25 cellular contexts compared by ENCODE assay signal in genomic region chr1:20775700-20776099, GRCh38. TPM values are rescaled to one million over a fixed set of nuclear protein-coding genes. Genes with fewer than 3 reads are reported as not detected.
"Had no signal": no experiment of that assay in that cellular context is flagged by ENCODE, and none has a peak within 500 bp of the region (broad histone marks: within the 10 kb centered on the region; RNA-seq: fewer than 3 reads in every experiment).

No MANE protein-coding gene starts in this region.

- H3K9me3 Mint-ChIP-seq: activated B cell treated with CpG ODN at 0.5 μM for 24 hours; activated naive CD8-positive, alpha-beta T cell treated with anti-CD3 and anti-CD28 coated beads for 36 hours; activated T-helper 1 cell treated with anti-CD3 and anti-CD28 coated beads, Interleukin-12 subunit alpha, Interleukin-12 subunit beta, Interleukin-2, Interleukin-4 antibody, amounts not matched to agents 30 ng/mL and 10 ng/mL and 1 ng/mL, durations not matched to agents 14 hours and 24 hours and 36 hours; T-cell had no signal

- H3K27me3 Mint-ChIP-seq: activated B cell treated with CpG ODN at 0.5 μM for 24 hours; activated naive CD8-positive, alpha-beta T cell treated with anti-CD3 and anti-CD28 coated beads for 36 hours; T-cell had no signal

- ATAC-seq: Panc1, Right ventricle myocardium inferior, T-cell had no signal

- H3K27ac ChIP-seq: SK-N-MC had no signal

- H3K27ac Mint-ChIP-seq: activated B cell treated with CpG ODN at 0.5 μM for 24 hours; activated naive CD8-positive, alpha-beta T cell treated with anti-CD3 and anti-CD28 coated beads for 36 hours; activated T-helper 1 cell treated with anti-CD3 and anti-CD28 coated beads, Interleukin-12 subunit alpha, Interleukin-12 subunit beta, Interleukin-2, Interleukin-4 antibody, amounts not matched to agents 30 ng/mL and 10 ng/mL and 1 ng/mL, durations not matched to agents 14 hours and 24 hours and 36 hours; T-cell had no signal

- DNase-seq: activated B cell treated with CpG ODN at 0.5 μM for 24 hours; activated CD4-positive, alpha-beta T cell treated with anti-CD3 and anti-CD28 coated beads for 4 hours; activated CD8-positive, alpha-beta memory T cell treated with anti-CD3 and anti-CD28 coated beads for 24 hours; activated effector memory CD4-positive, alpha-beta T cell treated with anti-CD3 and anti-CD28 coated beads, Interleukin-2, amount 50 U/mL, for 16 hours; activated naive CD4-positive, alpha-beta T cell treated with Interleukin-2 at 50 U/mL for 16 hours; activated naive CD8-positive, alpha-beta T cell treated with anti-CD3 and anti-CD28 coated beads for 36 hours; cerebellar nuclear complex; KG1; NCI-H1105 treated with DMSO at 0.1 percent for 48 hours; NCI-H1436 treated with DMSO at 0.1 percent for 48 hours; NCI-H187; NCI-H2081; NCI-H510A treated with DMSO at 0.1 percent for 48 hours; NCI-H69; NK-92 treated with Interleukin-12 subunit alpha and Interleukin-12 subunit beta, amount 100 ng/mL, for 24 hours; OCI-M1; RPMI8226; T-cell; T1000 had no signal

- H3K4me3 ChIP-seq: SK-N-MC had no signal

- FAIRE-seq: TTC549 had no signal

- H3K4me3 Mint-ChIP-seq: activated B cell treated with CpG ODN at 0.5 μM for 24 hours; activated naive CD8-positive, alpha-beta T cell treated with anti-CD3 and anti-CD28 coated beads for 36 hours; activated T-helper 1 cell treated with anti-CD3 and anti-CD28 coated beads, Interleukin-12 subunit alpha, Interleukin-12 subunit beta, Interleukin-2, Interleukin-4 antibody, amounts not matched to agents 30 ng/mL and 10 ng/mL and 1 ng/mL, durations not matched to agents 14 hours and 24 hours and 36 hours; T-cell had no signal

RNA-seq across cellular contexts. Expression of gene SH2D5, which starts 43.2 kb away (rescaled TPM):
- total RNA-seq: cardiac septum, Right ventricle myocardium inferior had no signal

RNA-seq across cellular contexts. Expression of gene KIF17, which starts 57.9 kb away (rescaled TPM):
- total RNA-seq: activated B cell treated with CpG ODN at 0.5 μM for 24 hours; activated T-helper 1 cell treated with anti-CD3 and anti-CD28 coated beads, Interleukin-12 subunit alpha, Interleukin-12 subunit beta, Interleukin-2, Interleukin-4 antibody, amounts not matched to agents 30 ng/mL and 10 ng/mL and 1 ng/mL, durations not matched to agents 14 hours and 24 hours and 36 hours; T-cell had no signal
